Comparison of ENCODE assay signal across 8 cellular contexts in genomic region chr4:139975830-139976272, GRCh38.
DNase-seq lines count a peak whose midpoint lies in the region; ATAC-seq and TF ChIP-seq lines count a peak whose summit lies in the region.

No MANE protein-coding gene starts in this region.

- H3K9ac ChIP-seq in Loucy (ENCODE audit: low read depth, low read length, poor library complexity, severe bottlenecking): no peak overlapping the region
- no peak overlapping the region for H3K9ac ChIP-seq in mucosa of rectum (ENCODE audit: low read depth in 1 of 2, low read length in 2 of 2)

- no peak for TF ChIP-seq CTCF in Loucy (conservative IDR thresholded peaks at IDR 0.05; ENCODE audit: low read length)

- intact Hi-C loops in dendritic cell treated with granulocyte-macrophage colony-stimulating factor and Interleukin-4, amounts not matched to agents 40 ng/mL and 50 ng/mL, for 4 days (cut with micrococcal nuclease): no loop called here

- H3K27me3 ChIP-seq in ACC112 (ENCODE audit: insufficient read depth, low read length) (no peaks in the 10 kb centered on the region), Loucy (ENCODE audit: insufficient read depth, low read length, poor library complexity, severe bottlenecking) (no peaks in the 10 kb centered on the region), mucosa of rectum (ENCODE audit: control insufficient read depth in 2 of 2, insufficient read depth in 2 of 2, low read length in 2 of 2) (no peaks in the 10 kb centered on the region)

- peak overlapping the region; percentile 44; the same call in 1 of the 2 replicates for H3K4me3 ChIP-seq in ACC112 (ENCODE audit: low read depth, low read length)
- no peak overlapping the region for H3K4me3 ChIP-seq in Loucy (ENCODE audit: low read length, poor library complexity, severe bottlenecking)
- no peak overlapping the region for H3K4me3 ChIP-seq in mucosa of rectum (ENCODE audit: low read length in 2 of 2)

- H2AFZ ChIP-seq in ACC112 (ENCODE audit: low read length, unreplicated experiment) (peak overlapping the region; percentile 98), Loucy (ENCODE audit: low read length) (no peak overlapping the region)

- no peaks in the 10 kb centered on the region for H3K9me3 Mint-ChIP-seq in dendritic cell treated with granulocyte-macrophage colony-stimulating factor and Interleukin-4, amounts not matched to agents 40 ng/mL and 50 ng/mL, for 4 days

- H3F3A ChIP-seq in Loucy (ENCODE audit: low read depth): no peaks in the 10 kb centered on the region

- no peaks in the 10 kb centered on the region for H3K9me2 ChIP-seq in Loucy (replicated peaks; ENCODE audit: low read depth, low read length)

- peaks cover 62% of the 10 kb centered on the region for H3K4me1 Mint-ChIP-seq in dendritic cell treated with granulocyte-macrophage colony-stimulating factor and Interleukin-4, amounts not matched to agents 40 ng/mL and 50 ng/mL, for 4 days (ENCODE audit: low read depth)

- peaks cover 5% of the 10 kb centered on the region for H3K36me3 Mint-ChIP-seq in dendritic cell treated with granulocyte-macrophage colony-stimulating factor and Interleukin-4, amounts not matched to agents 40 ng/mL and 50 ng/mL, for 4 days (ENCODE audit: low read depth)

- H3K4me2 ChIP-seq in Loucy (ENCODE audit: low read depth, low read length, poor library complexity, severe bottlenecking): peak overlapping the region; percentile 1

- H3K79me2 ChIP-seq in ACC112 (ENCODE audit: control insufficient read depth, insufficient read depth, low read length, unreplicated experiment) (no peaks in the 10 kb centered on the region), Loucy (ENCODE audit: insufficient read depth, low read length) (0 out of 2 replicates have a peak, but pooled peaks cover 4% of the 10 kb centered on the region)

- no peaks in the 10 kb centered on the region for H3K9me3 ChIP-seq in Loucy (ENCODE audit: insufficient read depth, low read depth, low read length)
- H3K9me3 ChIP-seq in mucosa of rectum (ENCODE audit: control insufficient read depth in 2 of 2, low read length in 2 of 2): no peaks in the 10 kb centered on the region

- H3K36me3 ChIP-seq in ACC112 (ENCODE audit: insufficient read depth, low read length) (no peaks in the 10 kb centered on the region), Loucy (ENCODE audit: insufficient read depth, low read length) (peaks cover 10% of the 10 kb centered on the region; the same call in 1 of the 2 replicates), mucosa of rectum (ENCODE audit: control insufficient read depth in 2 of 2, insufficient read depth in 2 of 2, low read length in 2 of 2) (no peaks in the 10 kb centered on the region)

- peaks cover 2% of the 10 kb centered on the region for H3K27me3 Mint-ChIP-seq in dendritic cell treated with granulocyte-macrophage colony-stimulating factor and Interleukin-4, amounts not matched to agents 40 ng/mL and 50 ng/mL, for 4 days

- no peak for DNase-seq in activated CD4-positive, CD25-positive, alpha-beta regulatory T cell treated with anti-CD3 and anti-CD28 coated beads, Interleukin-2, amount 50 U/mL, for 72 hours
- DNase-seq in DMS 273 treated with DMSO at 0.1 percent for 48 hours (lab: John Stamatoyannopoulos, UW): no peak

- no peaks in the 10 kb centered on the region for H4K20me1 ChIP-seq in Loucy (ENCODE audit: insufficient read depth, low read length, poor library complexity, severe bottlenecking)

- peak overlapping the region; percentile 35 for H3K4me3 Mint-ChIP-seq in dendritic cell treated with granulocyte-macrophage colony-stimulating factor and Interleukin-4, amounts not matched to agents 40 ng/mL and 50 ng/mL, for 4 days

- ATAC-seq in GM18861 (IDR thresholded peaks at IDR 0.05; ENCODE audit: unreplicated experiment): no peak
- ATAC-seq in HG02938 (IDR thresholded peaks at IDR 0.05; ENCODE audit: unreplicated experiment): no peak

- H3K27ac Mint-ChIP-seq in dendritic cell treated with granulocyte-macrophage colony-stimulating factor and Interleukin-4, amounts not matched to agents 40 ng/mL and 50 ng/mL, for 4 days: peak overlapping the region; percentile 81

- H3K27ac ChIP-seq in ACC112 (ENCODE audit: low read depth, low read length) (peak overlapping the region; percentile 50), mucosa of rectum (ENCODE audit: low read depth in 2 of 2, low read length in 2 of 2) (peak overlapping the region; percentile 12 to 41)

- peaks cover 16% of the 10 kb centered on the region for H3K4me1 ChIP-seq in ACC112 (ENCODE audit: control insufficient read depth, insufficient read depth, low read length, unreplicated experiment)
- H3K4me1 ChIP-seq in Loucy (ENCODE audit: insufficient read depth, low read length, poor library complexity, severe bottlenecking): peaks cover 25% of the 10 kb centered on the region
- H3K4me1 ChIP-seq in mucosa of rectum (ENCODE audit: control insufficient read depth in 2 of 2, insufficient read depth in 2 of 2, low read length in 2 of 2): no peaks in the 10 kb centered on the region
